Comparison of ENCODE assay signal across 1 cellular context in the genomic region with DNA sequence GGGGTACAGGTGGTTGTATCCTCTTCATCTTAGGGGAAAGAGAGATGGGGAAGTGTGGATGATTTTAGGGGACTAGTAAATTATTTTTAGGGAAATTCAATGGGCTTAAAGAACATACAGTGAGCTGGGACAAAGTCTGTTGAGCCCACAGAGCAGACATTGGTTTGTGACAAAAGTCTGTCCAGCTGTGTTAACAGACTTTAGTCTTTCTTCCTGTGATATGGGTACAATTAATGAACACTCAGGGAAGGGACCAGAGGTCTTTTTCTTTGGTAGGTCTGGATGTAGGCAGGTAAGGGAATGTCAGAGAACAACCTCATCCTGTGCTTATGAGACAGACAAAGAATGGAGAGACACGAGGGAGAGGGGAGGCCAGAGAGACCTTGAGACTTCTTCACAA.
TF ChIP-seq lines count a peak whose summit lies in the region.

No MANE protein-coding gene starts in this region.

TF ChIP-seq in WTC11, 78 proteins besides CTCF, POLR2A, EP300 and RAD21 (continued from another document):
- TF ChIP-seq IRF2 (CRISPR knock-in tag; IDR thresholded peaks at IDR 0.05; ENCODE audit: borderline replicate concordance, low read depth): no peak
- no peak for TF ChIP-seq NR3C1 (CRISPR knock-in tag; conservative IDR thresholded peaks at IDR 0.05; ENCODE audit: low read depth)
- TF ChIP-seq ERG (CRISPR knock-in tag; IDR thresholded peaks at IDR 0.05): no peak
- no peak for TF ChIP-seq MLX (CRISPR knock-in tag; IDR thresholded peaks at IDR 0.05)
- TF ChIP-seq, protein P1, sequence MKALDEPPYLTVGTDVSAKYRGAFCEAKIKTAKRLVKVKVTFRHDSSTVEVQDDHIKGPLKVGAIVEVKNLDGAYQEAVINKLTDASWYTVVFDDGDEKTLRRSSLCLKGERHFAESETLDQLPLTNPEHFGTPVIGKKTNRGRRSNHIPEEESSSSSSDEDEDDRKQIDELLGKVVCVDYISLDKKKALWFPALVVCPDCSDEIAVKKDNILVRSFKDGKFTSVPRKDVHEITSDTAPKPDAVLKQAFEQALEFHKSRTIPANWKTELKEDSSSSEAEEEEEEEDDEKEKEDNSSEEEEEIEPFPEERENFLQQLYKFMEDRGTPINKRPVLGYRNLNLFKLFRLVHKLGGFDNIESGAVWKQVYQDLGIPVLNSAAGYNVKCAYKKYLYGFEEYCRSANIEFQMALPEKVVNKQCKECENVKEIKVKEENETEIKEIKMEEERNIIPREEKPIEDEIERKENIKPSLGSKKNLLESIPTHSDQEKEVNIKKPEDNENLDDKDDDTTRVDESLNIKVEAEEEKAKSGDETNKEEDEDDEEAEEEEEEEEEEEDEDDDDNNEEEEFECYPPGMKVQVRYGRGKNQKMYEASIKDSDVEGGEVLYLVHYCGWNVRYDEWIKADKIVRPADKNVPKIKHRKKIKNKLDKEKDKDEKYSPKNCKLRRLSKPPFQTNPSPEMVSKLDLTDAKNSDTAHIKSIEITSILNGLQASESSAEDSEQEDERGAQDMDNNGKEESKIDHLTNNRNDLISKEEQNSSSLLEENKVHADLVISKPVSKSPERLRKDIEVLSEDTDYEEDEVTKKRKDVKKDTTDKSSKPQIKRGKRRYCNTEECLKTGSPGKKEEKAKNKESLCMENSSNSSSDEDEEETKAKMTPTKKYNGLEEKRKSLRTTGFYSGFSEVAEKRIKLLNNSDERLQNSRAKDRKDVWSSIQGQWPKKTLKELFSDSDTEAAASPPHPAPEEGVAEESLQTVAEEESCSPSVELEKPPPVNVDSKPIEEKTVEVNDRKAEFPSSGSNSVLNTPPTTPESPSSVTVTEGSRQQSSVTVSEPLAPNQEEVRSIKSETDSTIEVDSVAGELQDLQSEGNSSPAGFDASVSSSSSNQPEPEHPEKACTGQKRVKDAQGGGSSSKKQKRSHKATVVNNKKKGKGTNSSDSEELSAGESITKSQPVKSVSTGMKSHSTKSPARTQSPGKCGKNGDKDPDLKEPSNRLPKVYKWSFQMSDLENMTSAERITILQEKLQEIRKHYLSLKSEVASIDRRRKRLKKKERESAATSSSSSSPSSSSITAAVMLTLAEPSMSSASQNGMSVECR (CRISPR knock-in tag; IDR thresholded peaks at IDR 0.05; ENCODE audit: borderline replicate concordance): no peak
TF ChIP-seq in WTC11: peak in this region for 0.
